In the genomic region with DNA sequence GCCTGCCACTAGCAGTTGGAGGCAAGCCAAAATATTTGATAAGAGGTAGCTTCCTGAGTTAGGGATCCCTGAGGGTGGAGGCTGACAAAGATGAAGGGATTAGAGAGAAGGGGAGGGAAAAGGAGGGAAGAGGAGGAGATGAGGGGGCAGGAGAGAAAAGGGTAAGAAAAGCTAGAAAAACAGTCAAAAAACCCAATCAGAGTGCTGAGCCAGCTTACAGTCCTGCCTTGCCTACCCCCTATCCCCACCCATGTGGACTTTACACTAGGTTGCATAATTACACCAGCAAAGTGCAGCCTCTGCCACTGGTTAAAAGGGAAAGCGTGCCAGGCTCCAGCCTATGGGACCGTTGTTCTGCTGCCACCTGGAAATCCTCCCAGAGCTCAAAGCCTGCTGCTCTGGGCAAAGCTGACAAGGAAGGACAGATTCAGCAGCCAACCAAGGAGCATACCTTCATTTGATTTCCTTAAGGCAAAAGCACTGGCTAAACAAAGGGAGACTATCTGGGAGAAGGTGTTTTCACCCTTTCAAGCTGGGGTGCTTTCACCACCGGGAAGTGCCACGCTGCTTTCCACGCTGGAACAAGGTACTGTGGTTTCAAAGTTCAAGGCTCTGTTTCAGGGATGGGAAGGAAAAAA, we compare ENCODE assay signal across 8 cellular contexts. TPM values are rescaled to one million over a fixed set of nuclear protein-coding genes. Genes with fewer than 3 reads are reported as not detected.
A peak's percentile ranks its signal among the peaks of the same experiment; 100 is the strongest.
DNase-seq lines count a peak whose midpoint lies in the region; ATAC-seq and TF ChIP-seq lines count a peak whose summit lies in the region.

No MANE protein-coding gene starts in this region.

- peak; percentile 92 for DNase-seq in DMS79 treated with DMSO at 0.1 percent for 48 hours (lab: John Stamatoyannopoulos, UW)
- DNase-seq in NCI-H2227 treated with DMSO at 0.1 percent for 48 hours (lab: John Stamatoyannopoulos, UW) = peak; percentile 42
- peak; percentile 51 to 81 for DNase-seq in cardiac fibroblast (ENCODE audit: low read depth in 2 of 2)
- DNase-seq in lower leg skin (ENCODE audit: low spot score in 2 of 2) = peak; percentile 30 to 85
- DNase-seq in ureter (ENCODE audit: low spot score) = peak; percentile 68
- DNase-seq in sciatic nerve (ENCODE audit: low spot score) = no peak
- DNase-seq in GM19238 (ENCODE audit: insufficient read length, low spot score) = no peak

- no peak for TF ChIP-seq CTCF in cardiac fibroblast (IDR thresholded peaks at IDR 0.05; ENCODE audit: low read depth, low read length)
- TF ChIP-seq CTCF in lower leg skin (IDR thresholded peaks at IDR 0.05) = no peak

- 36 to 40% methylated on average over 5 of the region's 5 CpGs for WGBS in lower leg skin, 2 donors

- no peak for TF ChIP-seq POLR2A in lower leg skin (IDR thresholded peaks at IDR 0.05)

- no peak for ATAC-seq in sciatic nerve
- no peak for ATAC-seq in HG02884 (IDR thresholded peaks at IDR 0.05; ENCODE audit: unreplicated experiment)

- intact Hi-C loops in lower leg skin (cut with DNase I; ENCODE audit: low total_unique reads) = no loop called here
- intact Hi-C loops in sciatic nerve (cut with DNase I) = loop anchor here (10.0 kb wide), 1 partner anchor 167 kb away; no protein-coding TSS in a partner anchor

- H3K4me3 ChIP-seq in cardiac fibroblast (replicated peaks in 1 of 2; ENCODE audit: low read depth in 2 of 2, low read length in 2 of 2) (peak overlapping the region; percentile 0 to 31), lower leg skin (ENCODE audit: low read depth, poor library complexity, severe bottlenecking) (no peak overlapping the region)

RNA-seq across cellular contexts. Expression of a gene that starts 3.9 kb away (rescaled TPM):
- total RNA-seq in lower leg skin (10 to 100 TPM; 30.3 to 69.0 (median 43.2) TPM), ureter (83.7 TPM), sciatic nerve (119 TPM)

RNA-seq across cellular contexts. Expression of a gene that starts 28.5 kb away (rescaled TPM):
- 10 to 100 TPM; 14.8 to 23.3 (median 16.9) TPM for total RNA-seq in lower leg skin
- 13.5 TPM for total RNA-seq in ureter
- total RNA-seq in sciatic nerve = 12.7 TPM

Comparison
In these comparisons a context has a peak if more than half of its experiments do, and no peak if none do; other contexts are left out.
1. DNase-seq: peak in DMS79 treated with DMSO at 0.1 percent for 48 hours (single experiment), NCI-H2227 treated with DMSO at 0.1 percent for 48 hours (single experiment), cardiac fibroblast (2 of 2), lower leg skin (2 of 2) and ureter (single experiment); none in sciatic nerve (single experiment) and GM19238 (single experiment).